8 cellular contexts compared by ENCODE assay signal in genomic region chr6:29627762-29628418, GRCh38. TPM values are rescaled to one million over a fixed set of nuclear protein-coding genes. Genes with fewer than 3 reads are reported as not detected.
DNase-seq lines count a peak whose midpoint lies in the region; ATAC-seq and TF ChIP-seq lines count a peak whose summit lies in the region.

No MANE protein-coding gene starts in this region.

- peak; percentile 49 to 65 for TF ChIP-seq POLR2A in gastrocnemius medialis (IDR thresholded peaks at IDR 0.05)

- H3K9ac ChIP-seq in MM.1S (ENCODE audit: low read length) (peak overlapping the region; percentile 42; the same call in 1 of the 2 replicates), mammary epithelial cell (ENCODE audit: insufficient read depth, low read length) (no peak overlapping the region), iPS-18a (ENCODE audit: low read length) (peak overlapping the region; percentile 57)

- peak overlapping the region; percentile 75 for H2AFZ ChIP-seq in MM.1S (ENCODE audit: low read length)
- peak overlapping the region; percentile 88 for H2AFZ ChIP-seq in mammary epithelial cell (ENCODE audit: low read depth, low read length)

- H4K20me1 ChIP-seq in MM.1S (ENCODE audit: insufficient read depth, low read length) (no peaks in the 10 kb centered on the region), mammary epithelial cell (ENCODE audit: insufficient read depth, low read length) (no peaks in the 10 kb centered on the region)

- peak; percentile 60 for DNase-seq in Caki2 (ENCODE audit: low read depth)
- no peak for DNase-seq in MM.1S
- no peak for DNase-seq in mammary epithelial cell
- DNase-seq in gastrocnemius medialis: peak; percentile 23 to 32
- DNase-seq in COLO668 (lab: John Stamatoyannopoulos, UW; ENCODE audit: unreplicated experiment): no peak
- DNase-seq in KBM-7: no peak

- in situ Hi-C loops in Caki2 (cut with HindIII; ENCODE audit: low pct_unique_long_range_greater_than_20kb, low sequenced_read_pairs): no loop called here
- in situ Hi-C loops in mammary epithelial cell (cut with MboI; ENCODE audit: low sequenced_read_pairs in 2 of 2): no loop called here
- in situ Hi-C loops in gastrocnemius medialis (cut with MboI; ENCODE audit: low sequenced_read_pairs in 4 of 4): no loop called here
- in situ Hi-C loops in KBM-7 (cut with MboI; ENCODE audit: low pct_unique_long_range_greater_than_20kb, low sequenced_read_pairs): no loop called here

- no CpG with 5 or more reads among the region's 51 CpGs for WGBS in mammary epithelial cell (ENCODE audit: low coverage, missing lambda C conversion rate)

- H3K4me1 ChIP-seq in MM.1S (ENCODE audit: low read length) (0 out of 2 replicates have a peak, but pooled peaks cover 5% of the 10 kb centered on the region), mammary epithelial cell (ENCODE audit: insufficient read depth, low read length) (peaks cover 41% of the 10 kb centered on the region), iPS-18a (ENCODE audit: control insufficient read depth, low read depth, low read length) (peaks cover 57% of the 10 kb centered on the region), gastrocnemius medialis (peaks cover 4 to 22% of the 10 kb centered on the region in 2 donors)

- H3K4me3 ChIP-seq in MM.1S (ENCODE audit: low read length) (peak overlapping the region; percentile 83), mammary epithelial cell (replicated peaks in 1 of 3; ENCODE audit: insufficient read depth in 1 of 3, low read depth in 2 of 3, low read length in 3 of 3) (peak overlapping the region; percentile 21 to 51 (median 50)), iPS-18a (ENCODE audit: low read length) (peak overlapping the region; percentile 85), gastrocnemius medialis (peak overlapping the region; percentile 36 to 62 (median 54))

- TF ChIP-seq CTCF in MM.1S (IDR thresholded peaks at IDR 0.05; ENCODE audit: low read length) (no peak), VCaP (conservative IDR thresholded peaks at IDR 0.05) (no peak), mammary epithelial cell (conservative IDR thresholded peaks at IDR 0.05 in 1 of 2, IDR thresholded peaks at IDR 0.05 in 1 of 2; ENCODE audit: extremely low read depth in 1 of 2, insufficient read depth in 1 of 2, low read depth in 1 of 2, low read length in 2 of 2) (no peak), gastrocnemius medialis (IDR thresholded peaks at IDR 0.05 in 4 of 5, conservative IDR thresholded peaks at IDR 0.05 in 1 of 5) (no peak)

- H3K9me3 ChIP-seq in MM.1S (replicated peaks; ENCODE audit: insufficient read depth, low read length): no peaks in the 10 kb centered on the region
- H3K9me3 ChIP-seq in mammary epithelial cell (replicated peaks; ENCODE audit: insufficient read depth, low read length): no peaks in the 10 kb centered on the region
- H3K9me3 ChIP-seq in iPS-18a (ENCODE audit: control insufficient read depth, low read depth, low read length): no peaks in the 10 kb centered on the region
- no peaks in the 10 kb centered on the region for H3K9me3 ChIP-seq in gastrocnemius medialis

- dilution Hi-C loops in mammary epithelial cell (cut with HindIII; ENCODE audit: low sequenced_read_pairs): no loop called here

- CTCF ChIA-PET in mammary epithelial cell (lab: Charles Lee; ENCODE audit: low non-redundant PET): interaction anchor here (0.5 to 0.9 kb wide), 4 partner anchors 223 to 1376 kb away, joined by 3 to 12 read pairs (median 6); partner anchors contain the start of genes OR5V1 and ZKSCAN4

- H3K27ac ChIP-seq in MM.1S (ENCODE audit: low read length) (no peak overlapping the region), VCaP (peak overlapping the region; percentile 65; the same call in 1 of the 2 replicates), mammary epithelial cell (ENCODE audit: insufficient read depth, low read depth, low read length) (no peak overlapping the region), iPS-18a (ENCODE audit: low read length) (peak overlapping the region; percentile 30), gastrocnemius medialis (peak overlapping the region; percentile 54 to 69 (median 62))

- H3K4me2 ChIP-seq in MM.1S (ENCODE audit: low read depth, low read length) (peak overlapping the region; percentile 97), mammary epithelial cell (ENCODE audit: insufficient read depth, low read depth, low read length) (peak overlapping the region; percentile 84)

- no peaks in the 10 kb centered on the region for H3F3A ChIP-seq in MM.1S (ENCODE audit: insufficient read depth, low read length)

- H3K36me3 ChIP-seq in MM.1S (replicated peaks; ENCODE audit: insufficient read depth, low read length): no peaks in the 10 kb centered on the region
- peaks cover 7% of the 10 kb centered on the region for H3K36me3 ChIP-seq in mammary epithelial cell (ENCODE audit: insufficient read depth, low read length)
- peaks cover 10% of the 10 kb centered on the region for H3K36me3 ChIP-seq in iPS-18a (ENCODE audit: control insufficient read depth, low read depth, low read length)
- H3K36me3 ChIP-seq in gastrocnemius medialis: no peaks in the 10 kb centered on the region

- H3K9me2 ChIP-seq in MM.1S (replicated peaks; ENCODE audit: insufficient read depth, low read length): no peaks in the 10 kb centered on the region

- intact Hi-C loops in mammary epithelial cell (cut with micrococcal nuclease) (loop anchor here (1.0 kb wide), 2 partner anchors 214 to 252 kb away; partner anchors contain the start of gene OR12D1), gastrocnemius medialis (cut with DNase I; ENCODE audit: low total_unique reads) (no loop called here)

- H3K79me2 ChIP-seq in MM.1S (ENCODE audit: low read length): no peaks in the 10 kb centered on the region
- peaks cover 10% of the 10 kb centered on the region for H3K79me2 ChIP-seq in mammary epithelial cell (ENCODE audit: insufficient read depth, low read length)

- ATAC-seq in gastrocnemius medialis: peak; percentile 27 to 46

- H3K27me3 ChIP-seq in MM.1S (replicated peaks; ENCODE audit: insufficient read depth, low read length): no peaks in the 10 kb centered on the region
- no peaks in the 10 kb centered on the region for H3K27me3 ChIP-seq in mammary epithelial cell (ENCODE audit: insufficient read depth, low read length)
- no peaks in the 10 kb centered on the region for H3K27me3 ChIP-seq in iPS-18a (ENCODE audit: control insufficient read depth, insufficient read depth, low read length)
- H3K27me3 ChIP-seq in gastrocnemius medialis: peaks cover 41 to 51% (median 44%) of the 10 kb centered on the region in 3 donors

- no TSS peak for BruUV-seq in mammary epithelial cell (replicated peaks; lab: Mats Ljungman, UMichigan)

RNA-seq across cellular contexts. Expression of gene GABBR1, which starts 5.1 kb away (rescaled TPM):
- total RNA-seq in Caki2 (2014; rRNA removed; shearing (Covaris generic); ENCODE audit: low replicate concordance): 1.6 and 3.4 TPM in 2 replicates
- 10 to 100 TPM; 14.5 to 78.4 TPM for total RNA-seq in mammary epithelial cell
- polyA plus RNA-seq in mammary epithelial cell: 13.5 TPM
- polyA minus RNA-seq in mammary epithelial cell: 47.3 TPM
- 1 to 10 TPM; 1.0 to 3.8 (median 3.1) TPM for total RNA-seq in gastrocnemius medialis

RNA-seq across cellular contexts. Expression of gene MOG, which starts 29.0 kb away (rescaled TPM):
- total RNA-seq in Caki2 (2014; rRNA removed; shearing (Covaris generic); ENCODE audit: low replicate concordance): not detected in 2 replicates
- total RNA-seq in mammary epithelial cell: not detected
- not detected for polyA plus RNA-seq in mammary epithelial cell
- not detected for polyA minus RNA-seq in mammary epithelial cell
- total RNA-seq in gastrocnemius medialis: not detected

RNA-seq across cellular contexts. Expression of gene OR2H2, which starts 43.0 kb away (rescaled TPM):
- not detected in 2 replicates for total RNA-seq in Caki2 (2014; rRNA removed; shearing (Covaris generic); ENCODE audit: low replicate concordance)
- total RNA-seq in mammary epithelial cell: not detected
- not detected for polyA plus RNA-seq in mammary epithelial cell
- polyA minus RNA-seq in mammary epithelial cell: not detected
- not detected for total RNA-seq in gastrocnemius medialis

RNA-seq across cellular contexts. Expression of gene ZFP57, which starts 53.1 kb away (rescaled TPM):
- total RNA-seq in Caki2 (2014; rRNA removed; shearing (Covaris generic); ENCODE audit: low replicate concordance): not detected in 2 replicates
- total RNA-seq in mammary epithelial cell: 10 to 100 TPM in 1 of 2 donors, 1 to 10 TPM in 1; 2.4 to 30.8 TPM
- 1.1 TPM for polyA plus RNA-seq in mammary epithelial cell
- polyA minus RNA-seq in mammary epithelial cell: not detected
- total RNA-seq in gastrocnemius medialis: under 1 TPM in 1 of 4 donors, not detected in 3; 0.16 TPM

Comparison
In these comparisons a context has a peak if more than half of its experiments do, and no peak if none do; other contexts are left out.
1. DNase-seq: peak in Caki2 (single experiment) and gastrocnemius medialis (2 of 2); none in MM.1S (single experiment), mammary epithelial cell (single experiment), COLO668 (single experiment) and KBM-7 (single experiment).
2. H3K27ac ChIP-seq: peak in VCaP (single experiment), iPS-18a (single experiment) and gastrocnemius medialis (4 of 4); none in MM.1S (single experiment) and mammary epithelial cell (single experiment).
3. Peak in every context shown above with its lines, with median percentiles within 50 percentile points of each other: H3K4me3 ChIP-seq.